In the genomic region with DNA sequence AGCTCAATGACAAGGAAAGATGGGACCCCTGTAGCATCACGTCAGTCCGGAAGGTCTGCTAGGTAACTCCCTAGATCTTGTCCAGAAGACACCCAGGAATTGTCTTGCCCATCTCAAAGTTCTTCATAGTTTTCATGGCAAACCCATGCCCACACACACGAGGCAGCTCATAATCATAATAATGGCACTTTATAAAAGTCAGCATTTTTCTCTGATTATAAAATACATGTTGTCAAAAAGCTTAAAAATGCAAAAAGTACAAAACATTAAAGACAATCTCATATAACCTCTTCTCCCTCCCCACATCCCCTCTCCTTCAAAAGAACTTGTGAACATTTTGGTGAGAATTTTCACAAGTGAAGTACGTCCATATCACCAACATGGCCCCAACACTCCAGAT, we compare ENCODE assay signal across 26 cellular contexts. TPM values are rescaled to one million over a fixed set of nuclear protein-coding genes. Genes with fewer than 3 reads are reported as not detected.
"Had no signal": no experiment of that assay in that cellular context is flagged by ENCODE, and none has a peak within 500 bp of the region (broad histone marks: within the 10 kb centered on the region; RNA-seq: fewer than 3 reads in every experiment).

No MANE protein-coding gene starts in this region.

- H3K9me3 ChIP-seq: esophagus muscularis mucosa, stomach, suprapubic skin, tibial nerve had no signal

- H3K4me3 Mint-ChIP-seq: activated B cell treated with CpG ODN at 0.5 μM for 24 hours; activated CD4-positive, alpha-beta memory T cell treated with anti-CD3 and anti-CD28 coated beads for 36 hours; activated CD4-positive, alpha-beta T cell treated with anti-CD3 and anti-CD28 coated beads for 36 hours; brain; dendritic cell treated with granulocyte-macrophage colony-stimulating factor and Interleukin-4, amounts not matched to agents 40 ng/mL and 50 ng/mL, for 4 days had no signal

- H3K4me3 ChIP-seq: esophagus muscularis mucosa, stomach, suprapubic skin, tibial nerve had no signal

- ATAC-seq: activated CD4-positive, alpha-beta T cell treated with anti-CD3 and anti-CD28 coated beads for 36 hours; left cardiac atrium; right cardiac atrium had no signal

- DNase-seq: activated B cell treated with CpG ODN at 0.5 μM for 24 hours; activated CD4-positive, alpha-beta memory T cell treated with anti-CD3 and anti-CD28 coated beads for 36 hours; activated CD4-positive, alpha-beta T cell treated with anti-CD3 and anti-CD28 coated beads for 36 hours; activated gamma-delta T cell; aorta; caudate nucleus; effector CD8-positive, alpha-beta T cell; islet precursor cell; left cardiac atrium; midbrain; nucleus accumbens; right cardiac atrium; stimulated activated CD4-positive, alpha-beta T cell treated with anti-CD3 and anti-CD28 coated beads, Interleukin-4, amount 100 ng/mL, for 24 hours; stomach; T1000 had no signal

- H3K9ac ChIP-seq: parathyroid adenoma had no signal

- H3K4me1 Mint-ChIP-seq: activated B cell treated with CpG ODN at 0.5 μM for 24 hours had no signal

- H3K27ac Mint-ChIP-seq: activated B cell treated with CpG ODN at 0.5 μM for 24 hours; activated CD4-positive, alpha-beta memory T cell treated with anti-CD3 and anti-CD28 coated beads for 36 hours; activated CD4-positive, alpha-beta T cell treated with anti-CD3 and anti-CD28 coated beads for 36 hours; brain; dendritic cell treated with granulocyte-macrophage colony-stimulating factor and Interleukin-4, amounts not matched to agents 40 ng/mL and 50 ng/mL, for 4 days had no signal

- FAIRE-seq: frontal cortex, urothelium cell line had no signal

- H3K9me3 Mint-ChIP-seq: activated B cell treated with CpG ODN at 0.5 μM for 24 hours; activated CD4-positive, alpha-beta memory T cell treated with anti-CD3 and anti-CD28 coated beads for 36 hours; brain; dendritic cell treated with granulocyte-macrophage colony-stimulating factor and Interleukin-4, amounts not matched to agents 40 ng/mL and 50 ng/mL, for 4 days had no signal

- H3K27me3 ChIP-seq: esophagus muscularis mucosa, stomach, suprapubic skin, tibial nerve had no signal

- H3K27ac ChIP-seq: esophagus muscularis mucosa, parathyroid adenoma, suprapubic skin, tibial nerve had no signal

- H3K4me1 ChIP-seq: parathyroid adenoma had no signal

- H3K79me2 ChIP-seq: parathyroid adenoma had no signal

- H3K36me3 Mint-ChIP-seq: activated CD4-positive, alpha-beta memory T cell treated with anti-CD3 and anti-CD28 coated beads for 36 hours had no signal

- H2AFZ ChIP-seq: parathyroid adenoma had no signal

- H3K27me3 Mint-ChIP-seq: activated B cell treated with CpG ODN at 0.5 μM for 24 hours; activated CD4-positive, alpha-beta memory T cell treated with anti-CD3 and anti-CD28 coated beads for 36 hours; activated CD4-positive, alpha-beta T cell treated with anti-CD3 and anti-CD28 coated beads for 36 hours; brain; dendritic cell treated with granulocyte-macrophage colony-stimulating factor and Interleukin-4, amounts not matched to agents 40 ng/mL and 50 ng/mL, for 4 days had no signal

RNA-seq across cellular contexts. Expression of a gene that starts 41.5 kb away (rescaled TPM):
- polyA plus RNA-seq: neural cell had no signal

RNA-seq across cellular contexts. Expression of a gene that starts 48.2 kb away (rescaled TPM):
- total RNA-seq: activated B cell treated with CpG ODN at 0.5 μM for 24 hours; activated CD4-positive, alpha-beta T cell treated with anti-CD3 and anti-CD28 coated beads for 36 hours; pulmonary artery endothelial cell; suprapubic skin; T-helper 1 cell treated with Interleukin-12 subunit alpha and Interleukin-12 subunit beta and Interleukin-4 antibody, amounts not matched to agents 30 ng/mL and 1 ng/mL, for 36 hours had no signal
